ENCODE assay signal across 31 cellular contexts in genomic region chr11:118671254-118671653, GRCh38. TPM values are rescaled to one million over a fixed set of nuclear protein-coding genes. Genes with fewer than 3 reads are reported as not detected.
"Had no signal": no experiment of that assay in that cellular context is flagged by ENCODE, and none has a peak within 500 bp of the region (broad histone marks: within the 10 kb centered on the region; RNA-seq: fewer than 3 reads in every experiment).

No MANE protein-coding gene starts in this region.

- H3K27ac Mint-ChIP-seq: mesothelial cell of epicardium, naive B cell had no signal

- H3K4me3 ChIP-seq: coronary artery, dorsolateral prefrontal cortex, esophagus muscularis mucosa, gastrocnemius medialis, heart right ventricle, left lung, lower lobe of right lung, mucosa of descending colon had no signal

- DNase-seq: dermis blood vessel endothelial cell; effector CD4-positive, alpha-beta T cell; effector memory CD4-positive, alpha-beta T cell; foreskin fibroblast; foreskin melanocyte; gastrocnemius medialis; glutamatergic neuron; heart right ventricle; hippocampal formation; left cardiac atrium; left lung; lower lobe of right lung; mesenchymal stem cell; mucosa of descending colon; naive B cell had no signal

- H3K27me3 ChIP-seq: dorsolateral prefrontal cortex, esophagus muscularis mucosa, gastrocnemius medialis, heart right ventricle, left lung had no signal

- H3K36me3 Mint-ChIP-seq: mesothelial cell of epicardium, naive B cell had no signal

- ATAC-seq: gastrocnemius medialis, heart right ventricle, left cardiac atrium, left lung, left ventricle myocardium superior, lower lobe of right lung, mucosa of descending colon had no signal

- H3K4me1 ChIP-seq: esophagus muscularis mucosa, gastrocnemius medialis, heart right ventricle, left lung, lower lobe of right lung had no signal

- H3K4me1 Mint-ChIP-seq: mesothelial cell of epicardium, naive B cell had no signal

- H3K4me3 Mint-ChIP-seq: mesothelial cell of epicardium, naive B cell had no signal

- FAIRE-seq: colon, endothelial cell of umbilical vein, islet of Langerhans, keratinocyte had no signal

- H3K27ac ChIP-seq: coronary artery, dorsolateral prefrontal cortex, esophagus muscularis mucosa, gastrocnemius medialis, heart right ventricle, left lung, lower lobe of right lung had no signal

- H3K9me3 ChIP-seq: esophagus muscularis mucosa, gastrocnemius medialis, left lung, lower lobe of right lung, mucosa of descending colon had no signal

- H3K36me3 ChIP-seq: esophagus muscularis mucosa, gastrocnemius medialis, heart right ventricle, left lung, lower lobe of right lung had no signal

RNA-seq across cellular contexts. Expression of gene TREH, which starts 8.2 kb away (rescaled TPM):
- total RNA-seq: dermis blood vessel endothelial cell, dorsolateral prefrontal cortex, endothelial cell of umbilical vein, epithelial cell of proximal tubule, esophagus muscularis mucosa, gastrocnemius medialis, glomerular endothelial cell, kidney epithelial cell, left cardiac atrium, left lung, left ventricle myocardium superior, lower leg skin, lung microvascular endothelial cell, mesenteric fat pad, mesothelial cell of epicardium, myocyte had no signal
- polyA plus RNA-seq: endothelial cell of umbilical vein, keratinocyte had no signal
